9 cellular contexts compared by ENCODE assay signal in genomic region chr6:3247255-3248146, GRCh38. TPM values are rescaled to one million over a fixed set of nuclear protein-coding genes. Genes with fewer than 3 reads are reported as not detected.
A peak's percentile ranks its signal among the peaks of the same experiment; 100 is the strongest.
DNase-seq lines count a peak whose midpoint lies in the region; ATAC-seq and TF ChIP-seq lines count a peak whose summit lies in the region.
"Had no signal": no experiment of that assay in that cellular context is flagged by ENCODE, and none has a peak within 500 bp of the region (broad histone marks: within the 10 kb centered on the region; RNA-seq: fewer than 3 reads in every experiment).

No MANE protein-coding gene starts in this region.

- H3K27ac Mint-ChIP-seq in T-cell: no peak overlapping the region

- H3K27me3 ChIP-seq in SJSA1 (replicated peaks) (no peaks in the 10 kb centered on the region), osteoblast (ENCODE audit: insufficient read depth, low read length) (peaks cover 12% of the 10 kb centered on the region)

- CTCF ChIA-PET in T-cell (lab: Charles Lee): interaction anchor here in 1 of 2 donors (0.6 to 0.9 kb wide), 3 partner anchors 10 to 459 kb away, joined by 3 to 5 read pairs (median 3); no protein-coding TSS in a partner anchor

- H3K4me1 Mint-ChIP-seq in T-cell: peaks cover 6 to 12% (median 6%) of the 10 kb centered on the region in 3 donors

- DNase-seq in Daoy (ENCODE audit: low read depth): peak; percentile 82
- peak; percentile 85 to 94 for DNase-seq in SJSA1 (ENCODE audit: low read depth in 1 of 2, low spot score in 2 of 2)
- DNase-seq in fibroblast of villous mesenchyme (ENCODE audit: low read depth): peak; percentile 91
- peak; percentile 92 for DNase-seq in osteoblast (ENCODE audit: insufficient read length, low spot score, missing footprints)
- DNase-seq in NCI-H524 (lab: John Stamatoyannopoulos, UW): no peak
- no peak for DNase-seq in T-cell
- no peak for DNase-seq in stimulated activated CD4-positive, alpha-beta T cell treated with anti-CD3 and anti-CD28 coated beads, Interleukin-2, amount 100 ng/mL, for 48 hours

- peak overlapping the region; percentile 86 for H3K4me2 ChIP-seq in osteoblast (ENCODE audit: insufficient read depth, low read length)

- peaks cover 36 to 58% of the 10 kb centered on the region in 2 donors for H3K27me3 Mint-ChIP-seq in T-cell

- H3K9me3 ChIP-seq in SJSA1 (replicated peaks) (no peaks in the 10 kb centered on the region), osteoblast (ENCODE audit: low read depth, low read length) (no peaks in the 10 kb centered on the region)

- ATAC-seq in T-cell (replicated peaks in 1 of 4) (no peak), HG03095 (IDR thresholded peaks at IDR 0.05; ENCODE audit: unreplicated experiment) (no peak)

- H3K36me3 Mint-ChIP-seq in T-cell: no peaks in the 10 kb centered on the region

- H3K4me3 ChIP-seq in SJSA1 (peak overlapping the region; percentile 29), fibroblast of villous mesenchyme (ENCODE audit: low read depth, low read length) (peak overlapping the region; percentile 45), osteoblast (ENCODE audit: insufficient read depth, low read length) (peak overlapping the region; percentile 60)

- H3K4me1 ChIP-seq in SJSA1 (replicated peaks) (peaks cover 31% of the 10 kb centered on the region), osteoblast (ENCODE audit: insufficient read depth, low read length) (peaks cover 19% of the 10 kb centered on the region)

- TF ChIP-seq CTCF in fibroblast of villous mesenchyme (IDR thresholded peaks at IDR 0.05; ENCODE audit: insufficient read depth, low read depth, low read length): no peak
- TF ChIP-seq CTCF in osteoblast (IDR thresholded peaks at IDR 0.05; ENCODE audit: extremely low read depth, low read depth, low read length): no peak

- H3K36me3 ChIP-seq in SJSA1 (no peaks in the 10 kb centered on the region), osteoblast (ENCODE audit: insufficient read depth, low read length) (no peaks in the 10 kb centered on the region)

- H3K27ac ChIP-seq in SJSA1 (peak overlapping the region; percentile 96), osteoblast (ENCODE audit: low read depth, low read length) (peak overlapping the region; percentile 69)

- no peaks in the 10 kb centered on the region for H3K9me3 Mint-ChIP-seq in T-cell
- H3K9me3 Mint-ChIP-seq: central memory CD8-positive, alpha-beta T cell had no signal

- no peaks in the 10 kb centered on the region for H3K79me2 ChIP-seq in osteoblast (ENCODE audit: insufficient read depth, low read length)

- H3K4me3 Mint-ChIP-seq in T-cell: no peak overlapping the region
- H3K4me3 Mint-ChIP-seq: central memory CD8-positive, alpha-beta T cell had no signal

- peak overlapping the region; percentile 69 for H2AFZ ChIP-seq in osteoblast (ENCODE audit: low read length)

- POLR2A ChIA-PET in T-cell (lab: Charles Lee): interaction anchor here in 1 of 2 donors (0.5 kb wide), 1 partner anchor 33 kb away, joined by 3 read pairs; no protein-coding TSS in a partner anchor

- H4K20me1 ChIP-seq in osteoblast (ENCODE audit: insufficient read depth, low read length): no peaks in the 10 kb centered on the region

RNA-seq across cellular contexts. Expression of gene PSMG4, which starts 11.2 kb away (rescaled TPM):
- total RNA-seq in Daoy (2014; rRNA removed; shearing (Covaris generic)): 26.6 and 35.3 TPM in 2 replicates
- 9.5 and 16.1 TPM in 2 replicates for total RNA-seq in SJSA1 (2014; rRNA removed; shearing (Covaris generic))
- total RNA-seq in fibroblast of villous mesenchyme: 19.9 and 29.0 TPM in 2 replicates
- 19.4 and 24.6 TPM in 2 replicates for total RNA-seq in osteoblast
- total RNA-seq in T-cell: 10 to 100 TPM; 18.8 to 42.6 (median 33.6) TPM

RNA-seq across cellular contexts. Expression of gene TUBB2B, which starts 20.0 kb away (rescaled TPM):
- total RNA-seq in Daoy (2014; rRNA removed; shearing (Covaris generic)): 104 TPM in 2 replicates
- 33.1 and 49.5 TPM in 2 replicates for total RNA-seq in SJSA1 (2014; rRNA removed; shearing (Covaris generic))
- total RNA-seq in fibroblast of villous mesenchyme: 4.8 and 5.2 TPM in 2 replicates
- 5.6 and 9.0 TPM in 2 replicates for total RNA-seq in osteoblast
- 1 to 10 TPM in 2 of 5 donors, under 1 TPM in 2, not detected in 1; 0.46 to 1.2 (median 0.87) TPM for total RNA-seq in T-cell

Comparison
In these comparisons a context has a peak if more than half of its experiments do, and no peak if none do; other contexts are left out.
1. DNase-seq: peak in Daoy (single experiment), SJSA1 (2 of 2), fibroblast of villous mesenchyme (single experiment) and osteoblast (single experiment); none in NCI-H524 (0 of 2), T-cell (0 of 34) and stimulated activated CD4-positive, alpha-beta T cell treated with anti-CD3 and anti-CD28 coated beads, Interleukin-2, amount 100 ng/mL, for 48 hours (0 of 2).
2. Peak in every context shown above with its lines, with median percentiles within 50 percentile points of each other: H3K4me3 ChIP-seq.